In the genomic region with DNA sequence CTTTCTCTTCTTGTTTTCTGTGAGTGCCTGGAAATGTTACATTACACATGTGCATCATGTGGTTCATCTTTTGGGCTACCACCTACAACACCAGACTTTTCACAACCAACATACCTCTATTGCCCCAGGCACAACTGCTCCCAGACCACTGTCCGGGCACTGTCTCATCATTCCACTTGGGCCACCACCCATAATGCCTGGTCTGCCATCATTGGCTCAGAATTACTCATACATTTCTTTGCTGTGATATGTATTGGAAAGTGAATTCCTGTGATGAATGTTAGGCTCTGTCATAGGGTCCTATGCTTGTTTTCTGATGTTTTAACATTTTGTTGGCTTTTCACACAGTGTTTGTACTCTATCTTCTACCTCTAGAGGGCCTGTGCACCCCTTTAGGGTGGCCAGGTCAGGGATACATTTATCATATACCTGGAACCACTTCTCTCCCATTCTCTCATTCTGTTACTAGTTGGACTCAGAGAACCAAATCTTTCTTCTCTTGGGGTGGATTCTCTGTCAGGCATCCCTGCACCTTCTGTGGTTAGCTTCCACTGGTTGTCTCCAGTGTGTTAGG, we compare ENCODE assay signal across 22 cellular contexts.
DNase-seq lines count a peak whose midpoint lies in the region; ATAC-seq and TF ChIP-seq lines count a peak whose summit lies in the region.
"Had no signal": no experiment of that assay in that cellular context is flagged by ENCODE, and none has a peak within 500 bp of the region (broad histone marks: within the 10 kb centered on the region; RNA-seq: fewer than 3 reads in every experiment).

No MANE protein-coding gene starts in this region.

- no peak overlapping the region for H3K4me2 ChIP-seq in PC-9
- H3K4me2 ChIP-seq: smooth muscle cell had no signal

- no peak overlapping the region for H2AFZ ChIP-seq in PC-9

- H3K27me3 ChIP-seq in left ventricle myocardium inferior (ENCODE audit: low read depth) (no peaks in the 10 kb centered on the region), heart left ventricle (no peaks in the 10 kb centered on the region), adipocyte (replicated peaks; ENCODE audit: control insufficient read depth, insufficient read depth, low read length) (no peaks in the 10 kb centered on the region), PC-9 (ENCODE audit: insufficient read depth, low read depth) (no peaks in the 10 kb centered on the region)
- H3K27me3 ChIP-seq: ascending aorta had no signal

- no peaks in the 10 kb centered on the region for H3K4me1 ChIP-seq in left ventricle myocardium inferior
- H3K4me1 ChIP-seq in heart left ventricle: peaks cover 0 to 13% (median 4%) of the 10 kb centered on the region in 12 donors
- H3K4me1 ChIP-seq in adipocyte (ENCODE audit: control insufficient read depth, insufficient read depth, low read length): peaks cover 25% of the 10 kb centered on the region
- no peaks in the 10 kb centered on the region for H3K4me1 ChIP-seq in PC-9 (replicated peaks; ENCODE audit: insufficient read depth)

- no peaks in the 10 kb centered on the region for H3K9me2 ChIP-seq in PC-9 (ENCODE audit: insufficient read depth)

- no peak for ATAC-seq in heart left ventricle
- no peak for ATAC-seq in GM19467 (IDR thresholded peaks at IDR 0.05; ENCODE audit: unreplicated experiment)

- CTCF ChIA-PET in PC-9 (lab: Charles Lee): no interaction called here

- DNase-seq in left ventricle myocardium inferior (no peak), heart left ventricle (no peak), adipocyte (ENCODE audit: low read depth) (peak; percentile 8), iris pigment epithelial cell (ENCODE audit: low read depth) (peak; percentile 2), PC-9 (no peak), middle frontal gyrus (ENCODE audit: extremely low spot score, low spot score) (no peak)
- DNase-seq in stimulated activated CD4-positive, alpha-beta T cell treated with anti-CD3 and anti-CD28 coated beads, Interleukin-1b, Interleukin-23, amount 100 ng/mL, for 48 hours: no peak
- DNase-seq: 8988T; activated CD4-positive, alpha-beta memory T cell treated with anti-CD3 and anti-CD28 coated beads, Interleukin-2, amount 10 ng/mL, durations not matched to agents 7 days and 5 days; activated naive CD4-positive, alpha-beta T cell treated with anti-CD3 and anti-CD28 coated beads, Interleukin-2, amount 10 ng/mL, durations not matched to agents 7 days and 5 days; activated T-cell treated with anti-CD3 and anti-CD28 coated beads, Interleukin-2, amount 50 U/mL, for 24 hours; KG1; naive B cell; NCI-H2029 treated with DMSO at 0.1 percent for 48 hours; Right ventricle myocardium superior; stimulated activated CD8-positive, alpha-beta memory T cell treated with anti-CD3 and anti-CD28 coated beads, Interleukin-4, amount 100 ng/mL, for 48 hours; substantia nigra; T-helper 1 cell; WERI-Rb-1 had no signal

- no peaks in the 10 kb centered on the region for H4K20me1 ChIP-seq in PC-9 (ENCODE audit: insufficient read depth)

- H3K36me3 ChIP-seq in left ventricle myocardium inferior: no peaks in the 10 kb centered on the region
- no peaks in the 10 kb centered on the region for H3K36me3 ChIP-seq in heart left ventricle
- no peaks in the 10 kb centered on the region for H3K36me3 ChIP-seq in adipocyte (ENCODE audit: control insufficient read depth, insufficient read depth, low read length, severe bottlenecking)
- H3K36me3 ChIP-seq in PC-9 (ENCODE audit: low read depth): no peaks in the 10 kb centered on the region
- H3K36me3 ChIP-seq: ascending aorta, WERI-Rb-1 had no signal

- H3K9me3 ChIP-seq in left ventricle myocardium inferior (replicated peaks) (peaks cover 3% of the 10 kb centered on the region), heart left ventricle (no peaks in the 10 kb centered on the region), adipocyte (ENCODE audit: control insufficient read depth, low read length) (no peaks in the 10 kb centered on the region), PC-9 (ENCODE audit: insufficient read depth, low read depth) (no peaks in the 10 kb centered on the region)
- H3K9me3 ChIP-seq: ascending aorta had no signal

- H3K79me2 ChIP-seq in PC-9 (ENCODE audit: low read depth): no peaks in the 10 kb centered on the region

- BruUV-seq in PC-9 (replicated peaks; lab: Mats Ljungman, UMichigan): no TSS peak

- no peak overlapping the region for H3K4me3 ChIP-seq in left ventricle myocardium inferior
- H3K4me3 ChIP-seq in heart left ventricle: no peak overlapping the region
- H3K4me3 ChIP-seq in adipocyte (ENCODE audit: low read length): no peak overlapping the region
- no peak overlapping the region for H3K4me3 ChIP-seq in PC-9
- H3K4me3 ChIP-seq: ascending aorta, smooth muscle cell had no signal

- H3F3A ChIP-seq in PC-9 (ENCODE audit: insufficient read depth, low read depth): no peaks in the 10 kb centered on the region

- H3K9ac ChIP-seq in adipocyte (ENCODE audit: low read length): no peak overlapping the region

- 97 to 100% (median 99%) methylated on average over 1 of the region's 1 CpG for WGBS in heart left ventricle, 4 donors

- no peak for TF ChIP-seq CTCF in left ventricle myocardium inferior (IDR thresholded peaks at IDR 0.05; ENCODE audit: borderline replicate concordance)
- TF ChIP-seq CTCF in heart left ventricle (IDR thresholded peaks at IDR 0.05): no peak
- no peak for TF ChIP-seq CTCF in PC-9 (conservative IDR thresholded peaks at IDR 0.05)

- intact Hi-C loops in left ventricle myocardium inferior (cut with micrococcal nuclease) (no loop called here), heart left ventricle (cut with DNase I) (no loop called here), PC-9 (cut with micrococcal nuclease; ENCODE audit: unreplicated experiment) (no loop called here)

- no peak for TF ChIP-seq POLR2A in heart left ventricle (IDR thresholded peaks at IDR 0.05)

- H3K27ac ChIP-seq in left ventricle myocardium inferior (replicated peaks) (peak overlapping the region; percentile 47), heart left ventricle (peak overlapping the region in 2 of 12 donors; percentile 17 to 19), PC-9 (no peak overlapping the region)
- H3K27ac ChIP-seq: WERI-Rb-1 had no signal

- POLR2A ChIA-PET in PC-9 (lab: Charles Lee; ENCODE audit: unreplicated experiment): no interaction called here

Comparison
In these comparisons a context has a peak if more than half of its experiments do, and no peak if none do; other contexts are left out.
1. DNase-seq: peak in adipocyte (single experiment) and iris pigment epithelial cell (single experiment); none in left ventricle myocardium inferior (single experiment), heart left ventricle (0 of 5), stimulated activated CD4-positive, alpha-beta T cell treated with anti-CD3 and anti-CD28 coated beads, Interleukin-1b, Interleukin-23, amount 100 ng/mL, for 48 hours (single experiment), PC-9 (0 of 2) and middle frontal gyrus (single experiment).